Comparison of ENCODE assay signal across 1 cellular context in genomic region chr10:132251928-132252327, GRCh38.
TF ChIP-seq lines count a peak whose summit lies in the region.

No MANE protein-coding gene starts in this region.

TF ChIP-seq in HepG2, 621 proteins besides CTCF, POLR2A, EP300 and RAD21 (continued from another document):
- TF ChIP-seq STAT6 (CRISPR knock-in tag; IDR thresholded peaks at IDR 0.05; ENCODE audit: borderline replicate concordance) (no peak), YY1 (IDR thresholded peaks at IDR 0.05; ENCODE audit: insufficient read depth, insufficient replicate concordance, low read depth, low read length) (peak; percentile 72), KLF9 (CRISPR knock-in tag; IDR thresholded peaks at IDR 0.05; ENCODE audit: low read depth) (no peak), BATF2 (CRISPR knock-in tag; IDR thresholded peaks at IDR 0.05) (no peak), SP4 (CRISPR knock-in tag; IDR thresholded peaks at IDR 0.05) (no peak), ESRRA (CRISPR knock-in tag; IDR thresholded peaks at IDR 0.05; ENCODE audit: low read depth) (peak; percentile 74; the same call in 1 of the 2 replicates), FOXP1 (IDR thresholded peaks at IDR 0.05) (no peak), FOXP1 (CRISPR knock-in tag; IDR thresholded peaks at IDR 0.05) (peak; percentile 24; the same call in 1 of the 2 replicates), ZNF737 (CRISPR knock-in tag; IDR thresholded peaks at IDR 0.05; ENCODE audit: borderline replicate concordance) (no peak), SMAD3 (CRISPR knock-in tag; IDR thresholded peaks at IDR 0.05) (no peak)
